Comparison of ENCODE assay signal across 8 cellular contexts in the genomic region with DNA sequence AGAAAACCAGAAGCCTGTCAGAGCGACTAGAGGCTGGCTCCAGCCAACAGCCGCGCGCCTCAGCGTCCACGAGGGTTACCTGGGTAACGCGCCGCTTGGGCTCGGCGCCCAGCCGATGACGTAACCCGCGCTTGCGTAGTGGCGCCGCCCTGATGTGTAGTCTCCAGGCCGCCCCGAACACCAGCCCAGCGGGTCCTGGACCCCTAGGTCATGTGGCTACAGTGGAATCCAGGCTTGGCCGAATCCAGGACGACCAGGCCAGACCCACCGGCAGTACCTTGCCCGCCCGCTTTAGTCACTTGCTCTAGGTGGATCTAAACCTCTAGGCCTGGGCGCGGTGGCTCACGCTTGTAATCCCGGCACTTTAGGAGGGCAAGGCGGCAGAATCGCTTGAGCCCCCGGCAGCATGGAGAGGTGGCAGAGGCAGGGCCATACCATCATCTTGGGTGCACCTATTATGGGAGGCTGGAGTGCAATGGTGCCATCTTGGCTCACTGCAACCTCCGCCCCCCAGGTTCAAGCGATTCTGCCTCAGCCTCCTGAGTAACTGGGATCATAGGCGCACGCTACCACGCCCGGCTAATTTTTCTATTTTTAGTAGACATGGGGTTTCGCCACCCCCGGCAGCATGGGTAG. TPM values are rescaled to one million over a fixed set of nuclear protein-coding genes. Genes with fewer than 3 reads are reported as not detected.
DNase-seq lines count a peak whose midpoint lies in the region; ATAC-seq, FAIRE-seq and TF ChIP-seq lines count a peak whose summit lies in the region.

No MANE protein-coding gene starts in this region.

- H2AFZ ChIP-seq in HepG2 (ENCODE audit: low read length), result no peak overlapping the region

- TF ChIP-seq CTCF in HepG2 (CRISPR knock-in tag; IDR thresholded peaks at IDR 0.05), result no peak

- TF ChIP-seq POLR2A in GM19193 (IDR thresholded peaks at IDR 0.05; ENCODE audit: extremely low read depth, insufficient read depth, insufficient read length) (peak; percentile 32), HepG2 (IDR thresholded peaks at IDR 0.05; ENCODE audit: insufficient read depth in 1 of 2, low read depth in 2 of 2, low read length in 2 of 2) (no peak)

- no peaks in the 10 kb centered on the region for H3K79me2 ChIP-seq in HepG2 (ENCODE audit: insufficient read depth, low read length)

- TF ChIP-seq EP300 in HepG2 (IDR thresholded peaks at IDR 0.05; ENCODE audit: low read depth in 2 of 2, low read length in 2 of 2) (no peak), HepG2 (CRISPR knock-in tag; IDR thresholded peaks at IDR 0.05; ENCODE audit: borderline replicate concordance) (no peak)

- FAIRE-seq in HepG2 (lab: Jason Lieb, UNC), result no peak

- BruUV-seq in HepG2 (replicated peaks; lab: Mats Ljungman, UMichigan), result no TSS peak

- no peak overlapping the region for H3K9ac ChIP-seq in HepG2 (ENCODE audit: insufficient read depth, low read depth, low read length)

- H3K4me3 ChIP-seq in HepG2 (replicated peaks in 1 of 3; ENCODE audit: insufficient read depth in 1 of 3, low read depth in 2 of 3, low read length in 3 of 3) (no peak overlapping the region), H7 (ENCODE audit: insufficient read depth, low read depth, low read length) (no peak overlapping the region)

- H4K20me1 ChIP-seq in HepG2 (ENCODE audit: insufficient read depth, low read length), result no peaks in the 10 kb centered on the region

- intact Hi-C loops in HepG2 (cut with micrococcal nuclease; ENCODE audit: unreplicated experiment), result no loop called here

- POLR2A ChIA-PET in HepG2 (lab: Yijun Ruan, JAX), result no interaction called here

- DNase-seq in NCI-H2029 treated with DMSO at 0.1 percent for 48 hours (lab: John Stamatoyannopoulos, UW), result peak; percentile 3
- DNase-seq in activated CD4-positive, alpha-beta T cell treated with anti-CD3 and anti-CD28 coated beads, Interleukin-2, amount 50 U/mL, for 1 hour, result peak; percentile 7
- peak; percentile 32 for DNase-seq in effector CD4-positive, alpha-beta T cell
- DNase-seq in HepG2 (ENCODE audit: low spot score), result no peak
- DNase-seq in stimulated activated CD4-positive, alpha-beta T cell treated with anti-CD3 and anti-CD28 coated beads, TNF-alpha, amount 100 ng/mL, for 1 hour (ENCODE audit: low read depth in 3 of 3, low spot score in 1 of 3), result peak in 2 of 3 donors; percentile 6 to 19
- DNase-seq in DMS153 (lab: John Stamatoyannopoulos, UW), result no peak
- DNase-seq in H7, result no peak

- H3K9me3 ChIP-seq in HepG2 (ENCODE audit: low read length), result peaks cover 80% of the 10 kb centered on the region

- H3K27me3 ChIP-seq in HepG2 (ENCODE audit: control insufficient read depth in 1 of 2, insufficient read depth in 2 of 2, low read length in 2 of 2) (no peaks in the 10 kb centered on the region; a peak in 1 of 5 replicates), H7 (ENCODE audit: control insufficient read depth, insufficient read depth, low read length) (no peaks in the 10 kb centered on the region)

- 0 out of 2 replicates have a peak, but pooled peaks cover 5% of the 10 kb centered on the region for H3K4me1 ChIP-seq in HepG2 (ENCODE audit: insufficient read depth, low read length)

- peaks cover 0 to 8% of the 10 kb centered on the region in 2 experiments; a peak in 1 of 5 replicates for H3K36me3 ChIP-seq in HepG2 (replicated peaks in 1 of 2; ENCODE audit: control insufficient read depth in 1 of 2, insufficient read depth in 2 of 2, low read length in 2 of 2)
- H3K36me3 ChIP-seq in H7 (replicated peaks; ENCODE audit: control insufficient read depth, insufficient read depth, low read length), result peaks cover 4% of the 10 kb centered on the region

- TF ChIP-seq RAD21 in HepG2 (CRISPR knock-in tag; IDR thresholded peaks at IDR 0.05), result no peak

- ATAC-seq in HepG2, result no peak

- no peak overlapping the region for H3K4me2 ChIP-seq in HepG2 (ENCODE audit: low read depth, low read length)

- in situ Hi-C loops in HepG2 (cut with HindIII; ENCODE audit: extremely low pct_ligation_motif_present, low pct_unique_long_range_greater_than_20kb), result no loop called here

- H3K27ac ChIP-seq in HepG2 (ENCODE audit: extremely low read length, insufficient read depth, low read length), result no peak overlapping the region

- WGBS in HepG2 (ENCODE audit: low lambda C conversion rate), result 96% methylated on average over 27 of the region's 41 CpGs

- CTCF ChIA-PET in HepG2 (lab: Yijun Ruan, JAX; ENCODE audit: low intra/inter-chr PET ratio, low total read pairs), result no interaction called here

RNA-seq across cellular contexts. Expression of gene ZNF606, which starts 7.2 kb away (rescaled TPM):
- 8.4 and 14.8 TPM in 2 replicates for total RNA-seq in HepG2 (2016; rRNA removed; fragmentation: Illumina TruSeq; extraction: Trizol)
- total RNA-seq in HepG2 (2016; cell fraction: cytosol; rRNA removed; fragmentation: Illumina TruSeq; extraction: Trizol; ENCODE audit: low read depth), result 3.4 and 6.5 TPM in 2 replicates
- total RNA-seq in HepG2 (2016; cell fraction: insoluble cytoplasmic fraction; rRNA removed; fragmentation: Illumina TruSeq; extraction: Trizol), result 9.2 and 12.8 TPM in 2 replicates
- 5.1 and 5.2 TPM in 2 replicates for total RNA-seq in HepG2 (2016; cell fraction: membrane; rRNA removed; fragmentation: Illumina TruSeq; extraction: Trizol)
- 17.7 and 20.4 TPM in 2 replicates for total RNA-seq in HepG2 (2016; cell fraction: nucleus; rRNA removed; fragmentation: Illumina TruSeq; extraction: Trizol)
- polyA plus RNA-seq in HepG2 (2011; rRNA removed), result 4.2 and 5.2 TPM in 2 replicates
- 2.9 TPM in 2 replicates for polyA plus RNA-seq in HepG2 (2011; cell fraction: cytosol; rRNA removed)
- polyA plus RNA-seq in HepG2 (2011; cell fraction: nucleus; rRNA removed), result 19.5 and 22.3 TPM in 2 replicates
- 4.3 and 4.9 TPM in 2 replicates for polyA plus RNA-seq in HepG2 (2012)
- 0.43 and 0.54 TPM in 2 replicates for polyA plus RNA-seq in HepG2 (2016; cell fraction: cytosol; fragmentation: Illumina TruSeq; extraction: Trizol; ENCODE audit: low read depth)
- polyA plus RNA-seq in HepG2 (2016; cell fraction: insoluble cytoplasmic fraction; fragmentation: Illumina TruSeq; extraction: Trizol; ENCODE audit: low read depth), result 5.8 and 6.1 TPM in 2 replicates
- 1.8 and 2.1 TPM in 2 replicates for polyA plus RNA-seq in HepG2 (2016; cell fraction: membrane; fragmentation: Illumina TruSeq; extraction: Trizol; ENCODE audit: low read depth)
- polyA plus RNA-seq in HepG2 (2016; cell fraction: nucleus; fragmentation: Illumina TruSeq; extraction: Trizol; ENCODE audit: insufficient read depth, low read depth), result 24.9 and 25.4 TPM in 2 replicates
- polyA minus RNA-seq in HepG2 (2011; rRNA and poly(A)+ RNA removed; ENCODE audit: low replicate concordance), result 2.4 and 12.4 TPM in 2 replicates
- 2.8 and 3.8 TPM in 2 replicates for polyA minus RNA-seq in HepG2 (2011; cell fraction: cytosol; rRNA and poly(A)+ RNA removed)
- polyA minus RNA-seq in HepG2 (2011; cell fraction: nucleus; rRNA and poly(A)+ RNA removed), result 31.4 and 33.7 TPM in 2 replicates
- total RNA-seq in H7 (2014; rRNA removed; shearing (Covaris generic)), result 16.9 and 19.7 TPM in 2 replicates

RNA-seq across cellular contexts. Expression of gene ZSCAN1, which starts 24.0 kb away (rescaled TPM):
- not detected in 2 replicates for total RNA-seq in HepG2 (2016; rRNA removed; fragmentation: Illumina TruSeq; extraction: Trizol)
- total RNA-seq in HepG2 (2016; cell fraction: cytosol; rRNA removed; fragmentation: Illumina TruSeq; extraction: Trizol; ENCODE audit: low read depth), result not detected in 2 replicates
- total RNA-seq in HepG2 (2016; cell fraction: insoluble cytoplasmic fraction; rRNA removed; fragmentation: Illumina TruSeq; extraction: Trizol), result not detected in 2 replicates
- not detected in 2 replicates for total RNA-seq in HepG2 (2016; cell fraction: membrane; rRNA removed; fragmentation: Illumina TruSeq; extraction: Trizol)
- not detected in 2 replicates for total RNA-seq in HepG2 (2016; cell fraction: nucleus; rRNA removed; fragmentation: Illumina TruSeq; extraction: Trizol)
- polyA plus RNA-seq in HepG2 (2011; rRNA removed), result not detected in 2 replicates
- not detected in 2 replicates for polyA plus RNA-seq in HepG2 (2011; cell fraction: cytosol; rRNA removed)
- polyA plus RNA-seq in HepG2 (2011; cell fraction: nucleus; rRNA removed), result not detected in 2 replicates
- polyA plus RNA-seq in HepG2 (2012), result not detected in 2 replicates
- polyA plus RNA-seq in HepG2 (2016; cell fraction: cytosol; fragmentation: Illumina TruSeq; extraction: Trizol; ENCODE audit: low read depth), result not detected in 2 replicates
- not detected in 2 replicates for polyA plus RNA-seq in HepG2 (2016; cell fraction: insoluble cytoplasmic fraction; fragmentation: Illumina TruSeq; extraction: Trizol; ENCODE audit: low read depth)
- not detected in 2 replicates for polyA plus RNA-seq in HepG2 (2016; cell fraction: membrane; fragmentation: Illumina TruSeq; extraction: Trizol; ENCODE audit: low read depth)
- polyA plus RNA-seq in HepG2 (2016; cell fraction: nucleus; fragmentation: Illumina TruSeq; extraction: Trizol; ENCODE audit: insufficient read depth, low read depth), result not detected in 2 replicates
- not detected in 2 replicates for polyA minus RNA-seq in HepG2 (2011; rRNA and poly(A)+ RNA removed; ENCODE audit: low replicate concordance)
- not detected in 2 replicates for polyA minus RNA-seq in HepG2 (2011; cell fraction: cytosol; rRNA and poly(A)+ RNA removed)
- not detected in 2 replicates for polyA minus RNA-seq in HepG2 (2011; cell fraction: nucleus; rRNA and poly(A)+ RNA removed)
- total RNA-seq in H7 (2014; rRNA removed; shearing (Covaris generic)), result not detected in 2 replicates

RNA-seq across cellular contexts. Expression of gene C19orf18, which starts 35.5 kb away (rescaled TPM):
- total RNA-seq in HepG2 (2016; rRNA removed; fragmentation: Illumina TruSeq; extraction: Trizol), result 0.22 and 0.38 TPM in 2 replicates
- total RNA-seq in HepG2 (2016; cell fraction: cytosol; rRNA removed; fragmentation: Illumina TruSeq; extraction: Trizol; ENCODE audit: low read depth), result 0.30 TPM in 1 of 2 replicates, not detected in the other
- 0.36 and 0.54 TPM in 2 replicates for total RNA-seq in HepG2 (2016; cell fraction: insoluble cytoplasmic fraction; rRNA removed; fragmentation: Illumina TruSeq; extraction: Trizol)
- not detected in 2 replicates for total RNA-seq in HepG2 (2016; cell fraction: membrane; rRNA removed; fragmentation: Illumina TruSeq; extraction: Trizol)
- total RNA-seq in HepG2 (2016; cell fraction: nucleus; rRNA removed; fragmentation: Illumina TruSeq; extraction: Trizol), result 1.4 TPM in 2 replicates
- 0.55 and 0.56 TPM in 2 replicates for polyA plus RNA-seq in HepG2 (2011; rRNA removed)
- 0.08 and 0.32 TPM in 2 replicates for polyA plus RNA-seq in HepG2 (2011; cell fraction: cytosol; rRNA removed)
- polyA plus RNA-seq in HepG2 (2011; cell fraction: nucleus; rRNA removed), result 0.66 and 1.1 TPM in 2 replicates
- 0.80 and 1.4 TPM in 2 replicates for polyA plus RNA-seq in HepG2 (2012)
- polyA plus RNA-seq in HepG2 (2016; cell fraction: cytosol; fragmentation: Illumina TruSeq; extraction: Trizol; ENCODE audit: low read depth), result 0.11 and 0.25 TPM in 2 replicates
- 0.57 and 0.99 TPM in 2 replicates for polyA plus RNA-seq in HepG2 (2016; cell fraction: insoluble cytoplasmic fraction; fragmentation: Illumina TruSeq; extraction: Trizol; ENCODE audit: low read depth)
- 0.22 and 0.26 TPM in 2 replicates for polyA plus RNA-seq in HepG2 (2016; cell fraction: membrane; fragmentation: Illumina TruSeq; extraction: Trizol; ENCODE audit: low read depth)
- polyA plus RNA-seq in HepG2 (2016; cell fraction: nucleus; fragmentation: Illumina TruSeq; extraction: Trizol; ENCODE audit: insufficient read depth, low read depth), result 2.0 and 2.4 TPM in 2 replicates
- 0.16 TPM in 1 of 2 replicates, not detected in the other for polyA minus RNA-seq in HepG2 (2011; rRNA and poly(A)+ RNA removed; ENCODE audit: low replicate concordance)
- not detected in 2 replicates for polyA minus RNA-seq in HepG2 (2011; cell fraction: cytosol; rRNA and poly(A)+ RNA removed)
- 0.64 and 2.5 TPM in 2 replicates for polyA minus RNA-seq in HepG2 (2011; cell fraction: nucleus; rRNA and poly(A)+ RNA removed)
- 0.38 TPM in 1 of 2 replicates, not detected in the other for total RNA-seq in H7 (2014; rRNA removed; shearing (Covaris generic))

RNA-seq across cellular contexts. Expression of gene ZNF135, which starts 49.3 kb away (rescaled TPM):
- not detected in 2 replicates for total RNA-seq in HepG2 (2016; rRNA removed; fragmentation: Illumina TruSeq; extraction: Trizol)
- total RNA-seq in HepG2 (2016; cell fraction: cytosol; rRNA removed; fragmentation: Illumina TruSeq; extraction: Trizol; ENCODE audit: low read depth), result not detected in 2 replicates
- not detected in 2 replicates for total RNA-seq in HepG2 (2016; cell fraction: insoluble cytoplasmic fraction; rRNA removed; fragmentation: Illumina TruSeq; extraction: Trizol)
- total RNA-seq in HepG2 (2016; cell fraction: membrane; rRNA removed; fragmentation: Illumina TruSeq; extraction: Trizol), result not detected in 2 replicates
- total RNA-seq in HepG2 (2016; cell fraction: nucleus; rRNA removed; fragmentation: Illumina TruSeq; extraction: Trizol), result not detected in 2 replicates
- not detected in 2 replicates for polyA plus RNA-seq in HepG2 (2011; rRNA removed)
- not detected in 2 replicates for polyA plus RNA-seq in HepG2 (2011; cell fraction: cytosol; rRNA removed)
- polyA plus RNA-seq in HepG2 (2011; cell fraction: nucleus; rRNA removed), result not detected in 2 replicates
- polyA plus RNA-seq in HepG2 (2012), result not detected in 2 replicates
- not detected in 2 replicates for polyA plus RNA-seq in HepG2 (2016; cell fraction: cytosol; fragmentation: Illumina TruSeq; extraction: Trizol; ENCODE audit: low read depth)
- not detected in 2 replicates for polyA plus RNA-seq in HepG2 (2016; cell fraction: insoluble cytoplasmic fraction; fragmentation: Illumina TruSeq; extraction: Trizol; ENCODE audit: low read depth)
- not detected in 2 replicates for polyA plus RNA-seq in HepG2 (2016; cell fraction: membrane; fragmentation: Illumina TruSeq; extraction: Trizol; ENCODE audit: low read depth)
- not detected in 2 replicates for polyA plus RNA-seq in HepG2 (2016; cell fraction: nucleus; fragmentation: Illumina TruSeq; extraction: Trizol; ENCODE audit: insufficient read depth, low read depth)
- not detected in 2 replicates for polyA minus RNA-seq in HepG2 (2011; rRNA and poly(A)+ RNA removed; ENCODE audit: low replicate concordance)
- not detected in 2 replicates for polyA minus RNA-seq in HepG2 (2011; cell fraction: cytosol; rRNA and poly(A)+ RNA removed)
- polyA minus RNA-seq in HepG2 (2011; cell fraction: nucleus; rRNA and poly(A)+ RNA removed), result not detected in 2 replicates
- 0.07 TPM in 1 of 2 replicates, not detected in the other for total RNA-seq in H7 (2014; rRNA removed; shearing (Covaris generic))

Comparison
In these comparisons a context has a peak if more than half of its experiments do, and no peak if none do; other contexts are left out.
1. DNase-seq: peak in NCI-H2029 treated with DMSO at 0.1 percent for 48 hours (single experiment), activated CD4-positive, alpha-beta T cell treated with anti-CD3 and anti-CD28 coated beads, Interleukin-2, amount 50 U/mL, for 1 hour (single experiment), effector CD4-positive, alpha-beta T cell (single experiment) and stimulated activated CD4-positive, alpha-beta T cell treated with anti-CD3 and anti-CD28 coated beads, TNF-alpha, amount 100 ng/mL, for 1 hour (2 of 3); none in HepG2 (single experiment), DMS153 (single experiment) and H7 (single experiment).